1 cellular context compared by ENCODE assay signal in the genomic region with DNA sequence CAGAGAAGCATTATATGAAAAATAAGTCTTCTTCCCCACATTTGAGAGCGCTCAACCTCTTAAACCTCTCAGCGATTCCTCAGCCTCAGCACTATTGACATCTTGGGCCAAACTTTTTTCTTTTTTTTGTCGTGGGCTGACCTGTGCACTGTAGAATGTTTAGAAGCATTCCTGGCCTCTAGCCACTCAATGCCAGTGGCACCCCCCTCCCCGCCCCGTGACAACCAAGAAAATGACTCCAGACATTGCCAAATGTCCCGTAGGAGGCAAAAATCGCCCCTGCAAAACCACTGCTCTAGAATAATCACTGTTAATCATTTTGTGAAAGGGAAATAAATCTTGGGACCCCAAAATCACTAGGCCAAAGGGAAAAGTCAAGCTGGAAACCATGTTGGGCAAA.
TF ChIP-seq lines count a peak whose summit lies in the region.

No MANE protein-coding gene starts in this region.

TF ChIP-seq in GM23338, 12 proteins besides CTCF, POLR2A, EP300 and RAD21 (continued from another document):
- TF ChIP-seq, protein P1, sequence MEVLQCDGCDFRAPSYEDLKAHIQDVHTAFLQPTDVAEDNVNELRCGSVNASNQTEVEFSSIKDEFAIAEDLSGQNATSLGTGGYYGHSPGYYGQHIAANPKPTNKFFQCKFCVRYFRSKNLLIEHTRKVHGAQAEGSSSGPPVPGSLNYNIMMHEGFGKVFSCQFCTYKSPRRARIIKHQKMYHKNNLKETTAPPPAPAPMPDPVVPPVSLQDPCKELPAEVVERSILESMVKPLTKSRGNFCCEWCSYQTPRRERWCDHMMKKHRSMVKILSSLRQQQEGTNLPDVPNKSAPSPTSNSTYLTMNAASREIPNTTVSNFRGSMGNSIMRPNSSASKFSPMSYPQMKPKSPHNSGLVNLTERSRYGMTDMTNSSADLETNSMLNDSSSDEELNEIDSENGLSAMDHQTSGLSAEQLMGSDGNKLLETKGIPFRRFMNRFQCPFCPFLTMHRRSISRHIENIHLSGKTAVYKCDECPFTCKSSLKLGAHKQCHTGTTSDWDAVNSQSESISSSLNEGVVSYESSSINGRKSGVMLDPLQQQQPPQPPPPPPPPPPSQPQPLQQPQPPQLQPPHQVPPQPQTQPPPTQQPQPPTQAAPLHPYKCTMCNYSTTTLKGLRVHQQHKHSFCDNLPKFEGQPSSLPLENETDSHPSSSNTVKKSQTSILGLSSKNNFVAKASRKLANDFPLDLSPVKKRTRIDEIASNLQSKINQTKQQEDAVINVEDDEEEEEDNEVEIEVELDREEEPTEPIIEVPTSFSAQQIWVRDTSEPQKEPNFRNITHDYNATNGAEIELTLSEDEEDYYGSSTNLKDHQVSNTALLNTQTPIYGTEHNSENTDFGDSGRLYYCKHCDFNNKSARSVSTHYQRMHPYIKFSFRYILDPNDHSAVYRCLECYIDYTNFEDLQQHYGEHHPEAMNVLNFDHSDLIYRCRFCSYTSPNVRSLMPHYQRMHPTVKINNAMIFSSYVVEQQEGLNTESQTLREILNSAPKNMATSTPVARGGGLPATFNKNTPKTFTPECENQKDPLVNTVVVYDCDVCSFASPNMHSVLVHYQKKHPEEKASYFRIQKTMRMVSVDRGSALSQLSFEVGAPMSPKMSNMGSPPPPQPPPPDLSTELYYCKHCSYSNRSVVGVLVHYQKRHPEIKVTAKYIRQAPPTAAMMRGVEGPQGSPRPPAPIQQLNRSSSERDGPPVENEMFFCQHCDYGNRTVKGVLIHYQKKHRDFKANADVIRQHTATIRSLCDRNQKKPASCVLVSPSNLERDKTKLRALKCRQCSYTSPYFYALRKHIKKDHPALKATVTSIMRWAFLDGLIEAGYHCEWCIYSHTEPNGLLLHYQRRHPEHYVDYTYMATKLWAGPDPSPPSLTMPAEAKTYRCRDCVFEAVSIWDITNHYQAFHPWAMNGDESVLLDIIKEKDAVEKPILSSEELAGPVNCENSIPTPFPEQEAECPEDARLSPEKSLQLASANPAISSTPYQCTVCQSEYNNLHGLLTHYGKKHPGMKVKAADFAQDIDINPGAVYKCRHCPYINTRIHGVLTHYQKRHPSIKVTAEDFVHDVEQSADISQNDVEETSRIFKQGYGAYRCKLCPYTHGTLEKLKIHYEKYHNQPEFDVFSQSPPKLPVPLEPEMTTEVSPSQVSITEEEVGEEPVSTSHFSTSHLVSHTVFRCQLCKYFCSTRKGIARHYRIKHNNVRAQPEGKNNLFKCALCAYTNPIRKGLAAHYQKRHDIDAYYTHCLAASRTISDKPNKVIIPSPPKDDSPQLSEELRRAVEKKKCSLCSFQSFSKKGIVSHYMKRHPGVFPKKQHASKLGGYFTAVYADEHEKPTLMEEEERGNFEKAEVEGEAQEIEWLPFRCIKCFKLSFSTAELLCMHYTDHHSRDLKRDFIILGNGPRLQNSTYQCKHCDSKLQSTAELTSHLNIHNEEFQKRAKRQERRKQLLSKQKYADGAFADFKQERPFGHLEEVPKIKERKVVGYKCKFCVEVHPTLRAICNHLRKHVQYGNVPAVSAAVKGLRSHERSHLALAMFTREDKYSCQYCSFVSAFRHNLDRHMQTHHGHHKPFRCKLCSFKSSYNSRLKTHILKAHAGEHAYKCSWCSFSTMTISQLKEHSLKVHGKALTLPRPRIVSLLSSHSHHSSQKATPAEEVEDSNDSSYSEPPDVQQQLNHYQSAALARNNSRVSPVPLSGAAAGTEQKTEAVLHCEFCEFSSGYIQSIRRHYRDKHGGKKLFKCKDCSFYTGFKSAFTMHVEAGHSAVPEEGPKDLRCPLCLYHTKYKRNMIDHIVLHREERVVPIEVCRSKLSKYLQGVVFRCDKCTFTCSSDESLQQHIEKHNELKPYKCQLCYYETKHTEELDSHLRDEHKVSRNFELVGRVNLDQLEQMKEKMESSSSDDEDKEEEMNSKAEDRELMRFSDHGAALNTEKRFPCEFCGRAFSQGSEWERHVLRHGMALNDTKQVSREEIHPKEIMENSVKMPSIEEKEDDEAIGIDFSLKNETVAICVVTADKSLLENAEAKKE (CRISPR knock-in tag; IDR thresholded peaks at IDR 0.05): no peak
- no peak for TF ChIP-seq ZNF331 (CRISPR knock-in tag; IDR thresholded peaks at IDR 0.05; ENCODE audit: low read depth)
- TF ChIP-seq JUNB (IDR thresholded peaks at IDR 0.05; ENCODE audit: unreplicated experiment): no peak
